ENCODE assay signal across 15 cellular contexts in the genomic region with DNA sequence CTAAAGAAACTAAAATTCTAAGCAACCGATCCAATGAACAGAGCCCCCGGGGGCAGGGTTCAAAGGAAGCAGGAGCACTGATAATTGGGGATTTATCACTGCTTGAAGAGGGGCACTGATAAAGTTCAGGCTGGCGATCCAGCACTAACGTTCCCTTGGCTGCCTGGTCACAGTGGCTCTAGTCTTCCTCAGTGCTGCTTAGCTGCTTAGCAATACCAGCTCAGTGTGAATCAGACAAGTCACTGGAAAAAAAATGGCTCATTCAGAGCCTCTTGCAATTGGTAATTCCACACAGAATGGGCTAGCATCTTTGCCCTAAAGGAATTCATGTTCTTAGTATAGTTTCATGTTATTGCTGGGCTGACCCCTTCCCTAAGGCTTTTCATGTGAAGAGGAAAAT.
"Had no signal": no experiment of that assay in that cellular context is flagged by ENCODE, and none has a peak within 500 bp of the region (broad histone marks: within the 10 kb centered on the region; RNA-seq: fewer than 3 reads in every experiment).

No MANE protein-coding gene starts in this region.

- H3K9me3 Mint-ChIP-seq: activated naive CD4-positive, alpha-beta T cell treated with anti-CD3 and anti-CD28 coated beads, Interleukin-2, amount 50 U/mL, for 24 hours; stimulated activated memory B cell treated with anti-CD40 and anti-IgM and Interleukin-4, amounts not matched to agents 10 μg/mL and 1 μg/mL and 100 μg/mL, for 72 hours had no signal

- H3K27ac Mint-ChIP-seq: activated CD4-positive, alpha-beta T cell treated with anti-CD3 and anti-CD28 coated beads for 36 hours; activated naive CD4-positive, alpha-beta T cell treated with anti-CD3 and anti-CD28 coated beads, Interleukin-2, amount 50 U/mL, for 24 hours; stimulated activated memory B cell treated with anti-CD40 and anti-IgM and Interleukin-4, amounts not matched to agents 10 μg/mL and 1 μg/mL and 100 μg/mL, for 72 hours; WTC11 had no signal

- DNase-seq: activated CD4-positive, alpha-beta T cell treated with anti-CD3 and anti-CD28 coated beads for 36 hours; activated CD4-positive, alpha-beta T cell treated with anti-CD3 and anti-CD28 coated beads, Interleukin-2, amount 50 U/mL, for 48 hours; activated gamma-delta T cell; foreskin keratinocyte; kidney; stimulated activated CD4-positive, alpha-beta T cell treated with anti-CD3 and anti-CD28 coated beads, Interleukin-4, amount 100 ng/mL, for 24 hours; T-helper 2 cell; upper lobe of right lung had no signal

- H3K4me1 ChIP-seq: foreskin keratinocyte, upper lobe of right lung had no signal

- H3K4me1 Mint-ChIP-seq: activated CD4-positive, alpha-beta T cell treated with anti-CD3 and anti-CD28 coated beads for 36 hours; activated naive CD4-positive, alpha-beta T cell treated with anti-CD3 and anti-CD28 coated beads, Interleukin-2, amount 50 U/mL, for 24 hours; stimulated activated memory B cell treated with anti-CD40 and anti-IgM and Interleukin-4, amounts not matched to agents 10 μg/mL and 1 μg/mL and 100 μg/mL, for 72 hours had no signal

- H3K9me3 ChIP-seq: upper lobe of right lung had no signal

- H3K4me3 Mint-ChIP-seq: activated CD4-positive, alpha-beta T cell treated with anti-CD3 and anti-CD28 coated beads for 36 hours; activated naive CD4-positive, alpha-beta T cell treated with anti-CD3 and anti-CD28 coated beads, Interleukin-2, amount 50 U/mL, for 24 hours; stimulated activated memory B cell treated with anti-CD40 and anti-IgM and Interleukin-4, amounts not matched to agents 10 μg/mL and 1 μg/mL and 100 μg/mL, for 72 hours; WTC11 had no signal

- FAIRE-seq: kidney had no signal

- ATAC-seq: activated CD4-positive, alpha-beta T cell treated with anti-CD3 and anti-CD28 coated beads for 36 hours; foreskin keratinocyte; left lobe of liver; sciatic nerve; stimulated activated memory B cell treated with anti-CD40 and anti-IgM and Interleukin-4, amounts not matched to agents 10 μg/mL and 1 μg/mL and 100 μg/mL, for 72 hours; WTC11 had no signal

- H3K4me3 ChIP-seq: lung, upper lobe of right lung had no signal

- H3K27me3 ChIP-seq: foreskin keratinocyte, upper lobe of right lung had no signal

- H3K27ac ChIP-seq: epithelial cell of prostate, foreskin keratinocyte, upper lobe of right lung had no signal

- H3K27me3 Mint-ChIP-seq: activated CD4-positive, alpha-beta T cell treated with anti-CD3 and anti-CD28 coated beads for 36 hours; activated naive CD4-positive, alpha-beta T cell treated with anti-CD3 and anti-CD28 coated beads, Interleukin-2, amount 50 U/mL, for 24 hours; stimulated activated memory B cell treated with anti-CD40 and anti-IgM and Interleukin-4, amounts not matched to agents 10 μg/mL and 1 μg/mL and 100 μg/mL, for 72 hours had no signal

- H3K36me3 Mint-ChIP-seq: stimulated activated memory B cell treated with anti-CD40 and anti-IgM and Interleukin-4, amounts not matched to agents 10 μg/mL and 1 μg/mL and 100 μg/mL, for 72 hours had no signal
